ENCODE assay signal across 1 cellular context in genomic region chr10:71161429-71161828, GRCh38.
TF ChIP-seq lines count a peak whose summit lies in the region.

No MANE protein-coding gene starts in this region.

TF ChIP-seq in GM23338, 12 proteins besides CTCF, POLR2A, EP300 and RAD21 (continued from another document):
- TF ChIP-seq, protein P1, sequence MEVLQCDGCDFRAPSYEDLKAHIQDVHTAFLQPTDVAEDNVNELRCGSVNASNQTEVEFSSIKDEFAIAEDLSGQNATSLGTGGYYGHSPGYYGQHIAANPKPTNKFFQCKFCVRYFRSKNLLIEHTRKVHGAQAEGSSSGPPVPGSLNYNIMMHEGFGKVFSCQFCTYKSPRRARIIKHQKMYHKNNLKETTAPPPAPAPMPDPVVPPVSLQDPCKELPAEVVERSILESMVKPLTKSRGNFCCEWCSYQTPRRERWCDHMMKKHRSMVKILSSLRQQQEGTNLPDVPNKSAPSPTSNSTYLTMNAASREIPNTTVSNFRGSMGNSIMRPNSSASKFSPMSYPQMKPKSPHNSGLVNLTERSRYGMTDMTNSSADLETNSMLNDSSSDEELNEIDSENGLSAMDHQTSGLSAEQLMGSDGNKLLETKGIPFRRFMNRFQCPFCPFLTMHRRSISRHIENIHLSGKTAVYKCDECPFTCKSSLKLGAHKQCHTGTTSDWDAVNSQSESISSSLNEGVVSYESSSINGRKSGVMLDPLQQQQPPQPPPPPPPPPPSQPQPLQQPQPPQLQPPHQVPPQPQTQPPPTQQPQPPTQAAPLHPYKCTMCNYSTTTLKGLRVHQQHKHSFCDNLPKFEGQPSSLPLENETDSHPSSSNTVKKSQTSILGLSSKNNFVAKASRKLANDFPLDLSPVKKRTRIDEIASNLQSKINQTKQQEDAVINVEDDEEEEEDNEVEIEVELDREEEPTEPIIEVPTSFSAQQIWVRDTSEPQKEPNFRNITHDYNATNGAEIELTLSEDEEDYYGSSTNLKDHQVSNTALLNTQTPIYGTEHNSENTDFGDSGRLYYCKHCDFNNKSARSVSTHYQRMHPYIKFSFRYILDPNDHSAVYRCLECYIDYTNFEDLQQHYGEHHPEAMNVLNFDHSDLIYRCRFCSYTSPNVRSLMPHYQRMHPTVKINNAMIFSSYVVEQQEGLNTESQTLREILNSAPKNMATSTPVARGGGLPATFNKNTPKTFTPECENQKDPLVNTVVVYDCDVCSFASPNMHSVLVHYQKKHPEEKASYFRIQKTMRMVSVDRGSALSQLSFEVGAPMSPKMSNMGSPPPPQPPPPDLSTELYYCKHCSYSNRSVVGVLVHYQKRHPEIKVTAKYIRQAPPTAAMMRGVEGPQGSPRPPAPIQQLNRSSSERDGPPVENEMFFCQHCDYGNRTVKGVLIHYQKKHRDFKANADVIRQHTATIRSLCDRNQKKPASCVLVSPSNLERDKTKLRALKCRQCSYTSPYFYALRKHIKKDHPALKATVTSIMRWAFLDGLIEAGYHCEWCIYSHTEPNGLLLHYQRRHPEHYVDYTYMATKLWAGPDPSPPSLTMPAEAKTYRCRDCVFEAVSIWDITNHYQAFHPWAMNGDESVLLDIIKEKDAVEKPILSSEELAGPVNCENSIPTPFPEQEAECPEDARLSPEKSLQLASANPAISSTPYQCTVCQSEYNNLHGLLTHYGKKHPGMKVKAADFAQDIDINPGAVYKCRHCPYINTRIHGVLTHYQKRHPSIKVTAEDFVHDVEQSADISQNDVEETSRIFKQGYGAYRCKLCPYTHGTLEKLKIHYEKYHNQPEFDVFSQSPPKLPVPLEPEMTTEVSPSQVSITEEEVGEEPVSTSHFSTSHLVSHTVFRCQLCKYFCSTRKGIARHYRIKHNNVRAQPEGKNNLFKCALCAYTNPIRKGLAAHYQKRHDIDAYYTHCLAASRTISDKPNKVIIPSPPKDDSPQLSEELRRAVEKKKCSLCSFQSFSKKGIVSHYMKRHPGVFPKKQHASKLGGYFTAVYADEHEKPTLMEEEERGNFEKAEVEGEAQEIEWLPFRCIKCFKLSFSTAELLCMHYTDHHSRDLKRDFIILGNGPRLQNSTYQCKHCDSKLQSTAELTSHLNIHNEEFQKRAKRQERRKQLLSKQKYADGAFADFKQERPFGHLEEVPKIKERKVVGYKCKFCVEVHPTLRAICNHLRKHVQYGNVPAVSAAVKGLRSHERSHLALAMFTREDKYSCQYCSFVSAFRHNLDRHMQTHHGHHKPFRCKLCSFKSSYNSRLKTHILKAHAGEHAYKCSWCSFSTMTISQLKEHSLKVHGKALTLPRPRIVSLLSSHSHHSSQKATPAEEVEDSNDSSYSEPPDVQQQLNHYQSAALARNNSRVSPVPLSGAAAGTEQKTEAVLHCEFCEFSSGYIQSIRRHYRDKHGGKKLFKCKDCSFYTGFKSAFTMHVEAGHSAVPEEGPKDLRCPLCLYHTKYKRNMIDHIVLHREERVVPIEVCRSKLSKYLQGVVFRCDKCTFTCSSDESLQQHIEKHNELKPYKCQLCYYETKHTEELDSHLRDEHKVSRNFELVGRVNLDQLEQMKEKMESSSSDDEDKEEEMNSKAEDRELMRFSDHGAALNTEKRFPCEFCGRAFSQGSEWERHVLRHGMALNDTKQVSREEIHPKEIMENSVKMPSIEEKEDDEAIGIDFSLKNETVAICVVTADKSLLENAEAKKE (CRISPR knock-in tag; IDR thresholded peaks at IDR 0.05): no peak
- TF ChIP-seq ZNF114 (CRISPR knock-in tag; IDR thresholded peaks at IDR 0.05): no peak
- TF ChIP-seq ZNF331 (CRISPR knock-in tag; IDR thresholded peaks at IDR 0.05; ENCODE audit: low read depth): no peak
- no peak for TF ChIP-seq NANOG (IDR thresholded peaks at IDR 0.05; ENCODE audit: borderline replicate concordance)
- TF ChIP-seq EZH2phosphoT487 (IDR thresholded peaks at IDR 0.05; ENCODE audit: unreplicated experiment): no peak
- no peak for TF ChIP-seq POLR2AphosphoS5 (IDR thresholded peaks at IDR 0.05; ENCODE audit: low read depth)
- no peak for TF ChIP-seq REST (IDR thresholded peaks at IDR 0.05; ENCODE audit: unreplicated experiment)
- no peak for TF ChIP-seq JUNB (IDR thresholded peaks at IDR 0.05; ENCODE audit: unreplicated experiment)
- TF ChIP-seq CREB1 (CRISPR knock-in tag; IDR thresholded peaks at IDR 0.05; ENCODE audit: low read depth): no peak
- no peak for TF ChIP-seq EZH2 (IDR thresholded peaks at IDR 0.05; ENCODE audit: low read depth, unreplicated experiment)
